Comparison of ENCODE assay signal across 9 cellular contexts in genomic region chr20:1185316-1185741, GRCh38. TPM values are rescaled to one million over a fixed set of nuclear protein-coding genes. Genes with fewer than 3 reads are reported as not detected.
DNase-seq lines count a peak whose midpoint lies in the region; ATAC-seq and TF ChIP-seq lines count a peak whose summit lies in the region.
"Had no signal": no experiment of that assay in that cellular context is flagged by ENCODE, and none has a peak within 500 bp of the region (broad histone marks: within the 10 kb centered on the region; RNA-seq: fewer than 3 reads in every experiment).

No MANE protein-coding gene starts in this region.

- H4K20me1 ChIP-seq in smooth muscle cell (ENCODE audit: low read depth), result no peaks in the 10 kb centered on the region

- peaks cover 67% of the 10 kb centered on the region for H3K27me3 ChIP-seq in foreskin keratinocyte
- peaks cover 32% of the 10 kb centered on the region for H3K27me3 ChIP-seq in smooth muscle cell (ENCODE audit: low read depth)

- H3K9me3 ChIP-seq in SK-N-MC (ENCODE audit: low read depth, low read length) (no peaks in the 10 kb centered on the region), smooth muscle cell (replicated peaks; ENCODE audit: low read depth) (no peaks in the 10 kb centered on the region)

- H3K36me3 ChIP-seq in SK-N-MC (ENCODE audit: insufficient read depth, low read length) (no peaks in the 10 kb centered on the region), smooth muscle cell (ENCODE audit: low read depth) (no peaks in the 10 kb centered on the region)

- TF ChIP-seq CTCF in foreskin keratinocyte (conservative IDR thresholded peaks at IDR 0.05) (no peak), smooth muscle cell (IDR thresholded peaks at IDR 0.05; ENCODE audit: borderline replicate concordance, insufficient read depth, poor library complexity, severe bottlenecking) (no peak)

- H3K9ac ChIP-seq in SK-N-MC (ENCODE audit: insufficient read length) (no peak overlapping the region), smooth muscle cell (ENCODE audit: low read depth) (no peak overlapping the region)

- no peaks in the 10 kb centered on the region for H3F3A ChIP-seq in smooth muscle cell (ENCODE audit: low read depth)

- no peak overlapping the region for H2AFZ ChIP-seq in smooth muscle cell (ENCODE audit: low read depth)

- H3K4me2 ChIP-seq in smooth muscle cell, result peak overlapping the region; percentile 90

- peak overlapping the region; percentile 47; the same call in 1 of the 2 replicates for H3K4me3 ChIP-seq in SK-N-MC
- H3K4me3 ChIP-seq in smooth muscle cell, result peak overlapping the region; percentile 55

- DNase-seq in DMS53 (lab: John Stamatoyannopoulos, UW), result peak; percentile 71
- no peak for DNase-seq in DMS53 treated with DMSO at 0.1 percent for 48 hours (lab: John Stamatoyannopoulos, UW; ENCODE audit: unreplicated experiment)
- no peak for DNase-seq in SK-N-MC (ENCODE audit: low read depth, low spot score)
- no peak for DNase-seq in foreskin keratinocyte
- DNase-seq in smooth muscle cell (lab: John Stamatoyannopoulos, UW; ENCODE audit: unreplicated experiment), result no peak
- no peak for DNase-seq in SHP77 (lab: John Stamatoyannopoulos, UW)

- ATAC-seq in foreskin keratinocyte, result peak; percentile 11
- ATAC-seq in HG02885 (IDR thresholded peaks at IDR 0.05; ENCODE audit: poor library complexity, unreplicated experiment), result no peak
- ATAC-seq in GM21717 (IDR thresholded peaks at IDR 0.05; ENCODE audit: unreplicated experiment), result no peak

- no peak overlapping the region for H3K27ac ChIP-seq in SK-N-MC
- no peak overlapping the region for H3K27ac ChIP-seq in foreskin keratinocyte
- no peak overlapping the region for H3K27ac ChIP-seq in smooth muscle cell (ENCODE audit: low read depth)
- H3K27ac ChIP-seq: epithelial cell of prostate had no signal

- H3K79me2 ChIP-seq in smooth muscle cell (ENCODE audit: low read depth), result no peaks in the 10 kb centered on the region

- H3K4me1 ChIP-seq in foreskin keratinocyte (no peaks in the 10 kb centered on the region), smooth muscle cell (ENCODE audit: low read depth) (no peaks in the 10 kb centered on the region)

- no CpG with 5 or more reads among the region's 54 CpGs for WGBS in smooth muscle cell (ENCODE audit: low lambda C conversion rate)

RNA-seq across cellular contexts. Expression of gene TMEM74B, which starts 0.5 kb away (rescaled TPM):
- total RNA-seq in foreskin keratinocyte, result 0.18 TPM in 1 of 2 replicates, not detected in the other
- polyA plus RNA-seq in foreskin keratinocyte, result 0.17 and 0.22 TPM in 2 replicates
- 0.94 and 3.0 TPM in 2 replicates for total RNA-seq in smooth muscle cell
- 0.72 TPM in 1 of 2 replicates, not detected in the other for polyA plus RNA-seq in smooth muscle cell

RNA-seq across cellular contexts. Expression of gene C20orf202, which starts 17.9 kb away (rescaled TPM):
- total RNA-seq in foreskin keratinocyte, result not detected in 2 replicates
- not detected in 2 replicates for polyA plus RNA-seq in foreskin keratinocyte
- not detected in 2 replicates for total RNA-seq in smooth muscle cell
- not detected in 2 replicates for polyA plus RNA-seq in smooth muscle cell

RNA-seq across cellular contexts. Expression of gene RAD21L1, which starts 40.5 kb away (rescaled TPM):
- total RNA-seq in foreskin keratinocyte, result not detected in 2 replicates
- not detected in 2 replicates for polyA plus RNA-seq in foreskin keratinocyte
- total RNA-seq in smooth muscle cell, result not detected in 2 replicates
- polyA plus RNA-seq in smooth muscle cell, result not detected in 2 replicates
